13 cellular contexts compared by ENCODE assay signal in genomic region chr5:124438390-124439380, GRCh38.
DNase-seq lines count a peak whose midpoint lies in the region; ATAC-seq lines count a peak whose summit lies in the region.
"Had no signal": no experiment of that assay in that cellular context is flagged by ENCODE, and none has a peak within 500 bp of the region (broad histone marks: within the 10 kb centered on the region; RNA-seq: fewer than 3 reads in every experiment).

No MANE protein-coding gene starts in this region.

- peak overlapping the region; percentile 69 for H2AK5ac ChIP-seq in trophoblast cell (ENCODE audit: low read length)

- H3K27ac ChIP-seq in trophoblast cell (ENCODE audit: low read depth, low read length): no peak overlapping the region
- H3K27ac ChIP-seq: A549, sigmoid colon, uterus had no signal

- peaks cover 0 to 5% of the 10 kb centered on the region in 2 experiments for H3K4me1 ChIP-seq in trophoblast cell (ENCODE audit: control insufficient read depth in 1 of 2, insufficient read depth in 2 of 2, low read length in 2 of 2)
- H3K4me1 ChIP-seq: A549, sigmoid colon, uterus had no signal

- H3K9me3 ChIP-seq in trophoblast cell (ENCODE audit: insufficient read depth, low read depth, low read length): no peaks in the 10 kb centered on the region

- H3K4me3 Mint-ChIP-seq in activated T-helper 17 cell treated with anti-CD3 and anti-CD28 coated beads, Interleukin-2, amount 50 U/mL, for 72 hours: no peak overlapping the region

- no peaks in the 10 kb centered on the region for H3K27me3 Mint-ChIP-seq in activated T-helper 17 cell treated with anti-CD3 and anti-CD28 coated beads, Interleukin-2, amount 50 U/mL, for 72 hours

- peak in 2 of 3 experiments; percentile 9 to 76 for DNase-seq in NCI-H1417 (lab: John Stamatoyannopoulos, UW)
- no peak for DNase-seq in NCI-H1417 treated with DMSO at 0.1 percent for 48 hours (lab: John Stamatoyannopoulos, UW)
- DNase-seq in NCI-H526 treated with DMSO at 0.1 percent for 48 hours (lab: John Stamatoyannopoulos, UW): peak; percentile 78
- peak; percentile 27 for DNase-seq in fibroblast of peridontal ligament (ENCODE audit: extremely low read depth)
- no peak for DNase-seq in trophoblast cell
- DNase-seq in SW480 (ENCODE audit: low spot score): no peak
- DNase-seq in dedifferentiated amniotic fluid mesenchymal stem cell (ENCODE audit: extremely low spot score): no peak
- DNase-seq: mesenchymal stem cell, OCI-M1, sigmoid colon, uterus had no signal

- H4K12ac ChIP-seq in trophoblast cell (ENCODE audit: low read depth, low read length): peak overlapping the region; percentile 54

- no peaks in the 10 kb centered on the region for H3K36me3 ChIP-seq in trophoblast cell (ENCODE audit: control insufficient read depth in 1 of 2, insufficient read depth in 2 of 2, low read length in 2 of 2)
- H3K36me3 ChIP-seq: sigmoid colon, uterus had no signal

- H3K4me3 ChIP-seq in trophoblast cell (ENCODE audit: low read depth, low read length): no peak overlapping the region
- H3K4me3 ChIP-seq: A549, sigmoid colon, uterus had no signal

- no peak overlapping the region for H3K18ac ChIP-seq in trophoblast cell (ENCODE audit: low read length)

- H4K8ac ChIP-seq in trophoblast cell (ENCODE audit: low read depth, low read length): peak overlapping the region; percentile 73

- ATAC-seq in activated T-helper 17 cell treated with anti-CD3 and anti-CD28 coated beads, Interleukin-2, amount 50 U/mL, for 72 hours (replicated peaks): no peak
- ATAC-seq: A549 had no signal

- no peak overlapping the region for H3K4me2 ChIP-seq in trophoblast cell (ENCODE audit: low read length)
- H3K4me2 ChIP-seq: A549 had no signal

- peaks cover 3% of the 10 kb centered on the region for H3K9me3 Mint-ChIP-seq in activated T-helper 17 cell treated with anti-CD3 and anti-CD28 coated beads, Interleukin-2, amount 50 U/mL, for 72 hours

- no peaks in the 10 kb centered on the region for H3K4me1 Mint-ChIP-seq in activated T-helper 17 cell treated with anti-CD3 and anti-CD28 coated beads, Interleukin-2, amount 50 U/mL, for 72 hours

- H2BK5ac ChIP-seq in trophoblast cell (ENCODE audit: low read depth, low read length, poor library complexity): no peak overlapping the region

- H3K79me1 ChIP-seq in trophoblast cell (ENCODE audit: low read length): no peaks in the 10 kb centered on the region

- no peaks in the 10 kb centered on the region for H3K36me3 Mint-ChIP-seq in activated T-helper 17 cell treated with anti-CD3 and anti-CD28 coated beads, Interleukin-2, amount 50 U/mL, for 72 hours (ENCODE audit: low read depth)

- peak overlapping the region; percentile 51 for H2BK120ac ChIP-seq in trophoblast cell (ENCODE audit: insufficient read depth, low read length, poor library complexity)

- no peaks in the 10 kb centered on the region for H3K79me2 ChIP-seq in trophoblast cell (ENCODE audit: control insufficient read depth, insufficient read depth, low read length, poor library complexity)

- WGBS in trophoblast cell (ENCODE audit: extremely low coverage, insufficient coverage, insufficient read length): no CpG with 5 or more reads among the region's 14 CpGs

- no peak overlapping the region for H3K4ac ChIP-seq in trophoblast cell (ENCODE audit: low read depth, low read length)

- no peak overlapping the region for H3K9ac ChIP-seq in trophoblast cell (ENCODE audit: low read length)

- no peak overlapping the region for H2AFZ ChIP-seq in trophoblast cell (ENCODE audit: insufficient read depth, low read length, poor library complexity)

- H3K14ac ChIP-seq in trophoblast cell (ENCODE audit: low read length): peak overlapping the region; percentile 85

- H3K23ac ChIP-seq in trophoblast cell (ENCODE audit: low read length): no peak overlapping the region

- no peak overlapping the region for H4K91ac ChIP-seq in trophoblast cell (ENCODE audit: low read depth, low read length)

- H3K27ac Mint-ChIP-seq in activated T-helper 17 cell treated with anti-CD3 and anti-CD28 coated beads, Interleukin-2, amount 50 U/mL, for 72 hours: no peak overlapping the region

- peak overlapping the region; percentile 80 for H2BK12ac ChIP-seq in trophoblast cell (ENCODE audit: low read length)

- H3K27me3 ChIP-seq in trophoblast cell (ENCODE audit: insufficient read depth, low read length): no peaks in the 10 kb centered on the region
- H3K27me3 ChIP-seq: sigmoid colon, uterus had no signal

Comparison
In these comparisons a context has a peak if more than half of its experiments do, and no peak if none do; other contexts are left out.
1. DNase-seq: peak in NCI-H1417 (2 of 3), NCI-H526 treated with DMSO at 0.1 percent for 48 hours (single experiment) and fibroblast of peridontal ligament (single experiment); none in NCI-H1417 treated with DMSO at 0.1 percent for 48 hours (single experiment), trophoblast cell (0 of 2), SW480 (single experiment) and dedifferentiated amniotic fluid mesenchymal stem cell (single experiment).